ENCODE assay signal across 8 cellular contexts in the genomic region with DNA sequence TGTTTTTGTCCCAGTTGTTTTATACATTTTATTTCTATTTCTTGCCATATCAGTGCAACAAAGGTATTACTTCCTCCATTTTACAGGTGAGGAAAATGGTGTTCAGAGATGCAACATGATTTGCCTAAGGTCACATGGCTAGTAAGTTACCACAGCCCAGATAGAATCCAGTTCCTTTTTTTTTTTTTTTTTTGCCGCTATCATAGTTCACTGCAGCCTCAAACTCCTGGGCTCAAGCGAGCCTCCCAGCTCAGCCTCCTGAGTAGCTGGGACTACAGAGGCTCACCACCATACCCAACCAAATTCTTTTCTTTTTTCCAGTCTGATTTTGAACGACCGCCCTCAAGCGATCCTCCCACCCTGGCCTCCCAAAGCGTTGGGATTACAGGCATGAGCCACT. TPM values are rescaled to one million over a fixed set of nuclear protein-coding genes. Genes with fewer than 3 reads are reported as not detected.
DNase-seq lines count a peak whose midpoint lies in the region; ATAC-seq and TF ChIP-seq lines count a peak whose summit lies in the region.

No MANE protein-coding gene starts in this region.

- H3K4me1 ChIP-seq in left ventricle myocardium inferior (peaks cover 55% of the 10 kb centered on the region), upper lobe of left lung (peaks cover 35 to 51% (median 45%) of the 10 kb centered on the region in 4 donors)

- WGBS in upper lobe of left lung, 2 donors, result 87 to 91% methylated on average over 6 of the region's 6 CpGs

- DNase-seq in left ventricle myocardium inferior (no peak), cardiac septum (ENCODE audit: low spot score) (no peak), OCI-M1 (lab: John Stamatoyannopoulos, UW) (peak; percentile 70), germinal center (ENCODE audit: low spot score) (peak; percentile 72), upper lobe of left lung (no peak), foreskin melanocyte (no peak), DMS 273 (lab: John Stamatoyannopoulos, UW; ENCODE audit: unreplicated experiment) (no peak), iPS-NIHi11 (ENCODE audit: low spot score) (no peak)

- no peak for TF ChIP-seq POLR2A in upper lobe of left lung (IDR thresholded peaks at IDR 0.05)

- intact Hi-C loops in left ventricle myocardium inferior (cut with micrococcal nuclease), result no loop called here
- intact Hi-C loops in cardiac septum (cut with DNase I), result loop anchor here (1.0 kb wide), 1 partner anchor 10 kb away; no protein-coding TSS in a partner anchor

- H3K27me3 ChIP-seq in left ventricle myocardium inferior (ENCODE audit: low read depth) (no peaks in the 10 kb centered on the region), upper lobe of left lung (no peaks in the 10 kb centered on the region)

- no peaks in the 10 kb centered on the region for H3K9me3 ChIP-seq in left ventricle myocardium inferior (replicated peaks)
- no peaks in the 10 kb centered on the region for H3K9me3 ChIP-seq in upper lobe of left lung

- no peaks in the 10 kb centered on the region for H3K36me3 ChIP-seq in left ventricle myocardium inferior
- no peaks in the 10 kb centered on the region for H3K36me3 ChIP-seq in upper lobe of left lung

- peak overlapping the region; percentile 88 for H3K27ac ChIP-seq in left ventricle myocardium inferior (replicated peaks)
- H3K27ac ChIP-seq in upper lobe of left lung, result peak overlapping the region; percentile 89 to 95 (median 94)

- ATAC-seq in upper lobe of left lung (ENCODE audit: low FRiP score in 2 of 2), result no peak

- no peak for TF ChIP-seq EP300 in upper lobe of left lung (IDR thresholded peaks at IDR 0.05)

- H3K4me3 ChIP-seq in left ventricle myocardium inferior (peak overlapping the region; percentile 88), upper lobe of left lung (peak overlapping the region in 3 of 4 donors; percentile 64 to 98 (median 74))

- TF ChIP-seq CTCF in left ventricle myocardium inferior (IDR thresholded peaks at IDR 0.05; ENCODE audit: borderline replicate concordance), result no peak
- no peak for TF ChIP-seq CTCF in upper lobe of left lung (IDR thresholded peaks at IDR 0.05)

RNA-seq across cellular contexts. Expression of gene CCDC69, which starts 0.5 kb away (rescaled TPM):
- total RNA-seq in left ventricle myocardium inferior (167 TPM), cardiac septum (116 TPM), upper lobe of left lung (100 to 1,000 TPM in 3 of 6 donors, 10 to 100 TPM in 3; 61.0 to 119 (median 92.6) TPM)

RNA-seq across cellular contexts. Expression of gene GM2A, which starts 28.6 kb away (rescaled TPM):
- total RNA-seq in left ventricle myocardium inferior (35.4 TPM), cardiac septum (29.4 TPM), upper lobe of left lung (100 to 1,000 TPM in 1 of 6 donors, 10 to 100 TPM in 5; 27.2 to 129 (median 59.0) TPM)

Comparison
In these comparisons a context has a peak if more than half of its experiments do, and no peak if none do; other contexts are left out.
1. DNase-seq: peak in OCI-M1 (single experiment) and germinal center (single experiment); none in left ventricle myocardium inferior (single experiment), cardiac septum (single experiment), upper lobe of left lung (0 of 2), foreskin melanocyte (single experiment), DMS 273 (single experiment) and iPS-NIHi11 (single experiment).